ENCODE assay signal across 8 cellular contexts in genomic region chr17:45161288-45162021, GRCh38. TPM values are rescaled to one million over a fixed set of nuclear protein-coding genes. Genes with fewer than 3 reads are reported as not detected.
DNase-seq lines count a peak whose midpoint lies in the region; ATAC-seq and TF ChIP-seq lines count a peak whose summit lies in the region.

Gene HEXIM2 (plus strand): TSS chr17:45161875. CDS start chr17:45162794, 919 bp downstream.

- H3K9me3 ChIP-seq in HUES48 (ENCODE audit: control insufficient read depth, insufficient read depth, low read length) (no peaks in the 10 kb centered on the region), NT2/D1 (ENCODE audit: insufficient read depth, low read length) (no peaks in the 10 kb centered on the region), endodermal cell (ENCODE audit: control insufficient read depth, low read length) (no peaks in the 10 kb centered on the region)

- H3K36me3 Mint-ChIP-seq in Calu3 (ENCODE audit: insufficient read depth, unreplicated experiment): peaks cover 52% of the 10 kb centered on the region
- peaks cover 14% of the 10 kb centered on the region for H3K36me3 Mint-ChIP-seq in endodermal cell (ENCODE audit: low read depth)

- H4K8ac ChIP-seq in mesendoderm (ENCODE audit: low read depth, low read length): peak within 1 kb of the TSS; percentile 87

- no peaks in the 10 kb centered on the region for H3K79me1 ChIP-seq in mesendoderm (ENCODE audit: low read length)

- ATAC-seq in GM21423 (IDR thresholded peaks at IDR 0.05; ENCODE audit: unreplicated experiment): peak; percentile 89

- peak within 1 kb of the TSS; percentile 98 for H3K9ac ChIP-seq in HUES48 (ENCODE audit: low read depth, low read length)
- peak within 1 kb of the TSS; percentile 99 for H3K9ac ChIP-seq in NT2/D1 (ENCODE audit: insufficient read length, low read depth)
- H3K9ac ChIP-seq in endodermal cell (ENCODE audit: extremely low read depth, low read length, poor library complexity, severe bottlenecking): peak within 1 kb of the TSS; percentile 100
- peak within 1 kb of the TSS; percentile 100 for H3K9ac ChIP-seq in mesendoderm (ENCODE audit: low read length)

- peak within 1 kb of the TSS; percentile 97 for H3K4ac ChIP-seq in mesendoderm (ENCODE audit: low read depth, low read length)

- H3K18ac ChIP-seq in mesendoderm (ENCODE audit: low read length): peak within 1 kb of the TSS; percentile 92

- H2BK5ac ChIP-seq in mesendoderm (ENCODE audit: low read length): peak within 1 kb of the TSS; percentile 95

- H2AK5ac ChIP-seq in mesendoderm (ENCODE audit: low read length): peak within 1 kb of the TSS; percentile 80

- WGBS in endodermal cell (ENCODE audit: insufficient coverage in 1 of 2, insufficient read length in 1 of 2), 2 experiments: 0 to 1% methylated on average over 17 to 53 of the region's 53 CpGs
- no CpG with 5 or more reads among the region's 53 CpGs for WGBS in mesendoderm (ENCODE audit: extremely low coverage, insufficient coverage, low lambda C conversion rate)

- H2BK15ac ChIP-seq in mesendoderm (replicated peaks; ENCODE audit: low read depth): no peak within 1 kb of the TSS

- H3K4me3 Mint-ChIP-seq in Calu3 (ENCODE audit: low read depth, unreplicated experiment): peak within 1 kb of the TSS; percentile 91
- peak within 1 kb of the TSS; percentile 91 for H3K4me3 Mint-ChIP-seq in endodermal cell

- H3K4me3 ChIP-seq in HUES48 (ENCODE audit: low read depth, low read length) (peak within 1 kb of the TSS; percentile 89), NT2/D1 (ENCODE audit: insufficient read length, low read depth) (peak within 1 kb of the TSS; percentile 92), endodermal cell (ENCODE audit: low read length) (peak within 1 kb of the TSS; percentile 99), mesendoderm (ENCODE audit: low read length) (peak within 1 kb of the TSS; percentile 86)

- H3K79me2 ChIP-seq in mesendoderm (ENCODE audit: control insufficient read depth, insufficient read depth, low read length): no peaks in the 10 kb centered on the region

- peak within 1 kb of the TSS; percentile 92 for H3K4me2 ChIP-seq in mesendoderm (ENCODE audit: low read length)

- CTCF ChIA-PET in Calu3 (lab: Charles Lee): interaction anchor here (0.8 to 5.1 kb wide), 9 partner anchors 10 to 36 kb away, joined by 3 to 108 read pairs (median 7); partner anchors contain the start of genes ACBD4 and HEXIM1

- H3K4me1 ChIP-seq in HUES48 (ENCODE audit: control insufficient read depth, insufficient read depth, low read length) (peaks cover 18% of the 10 kb centered on the region), NT2/D1 (ENCODE audit: insufficient read depth, insufficient read length) (no peaks in the 10 kb centered on the region), endodermal cell (ENCODE audit: control insufficient read depth, insufficient read depth, low read length) (peaks cover 6% of the 10 kb centered on the region), mesendoderm (ENCODE audit: control insufficient read depth, low read depth, low read length) (peaks cover 7% of the 10 kb centered on the region)

- peak within 1 kb of the TSS; percentile 31 for H2BK120ac ChIP-seq in mesendoderm (ENCODE audit: low read depth, low read length)

- H3K27me3 ChIP-seq in HUES48 (ENCODE audit: control insufficient read depth, insufficient read depth, low read length): no peaks in the 10 kb centered on the region
- no peaks in the 10 kb centered on the region for H3K27me3 ChIP-seq in NT2/D1 (ENCODE audit: insufficient read depth, insufficient read length)
- no peaks in the 10 kb centered on the region for H3K27me3 ChIP-seq in endodermal cell (ENCODE audit: control insufficient read depth, insufficient read depth, low read length, poor library complexity, severe bottlenecking)
- no peaks in the 10 kb centered on the region for H3K27me3 ChIP-seq in mesendoderm (ENCODE audit: insufficient read depth, low read length, poor library complexity)

- H3K36me3 ChIP-seq in HUES48 (ENCODE audit: control insufficient read depth, insufficient read depth, low read length): peaks cover 8% of the 10 kb centered on the region; the same call in 1 of the 2 replicates
- peaks cover 9% of the 10 kb centered on the region for H3K36me3 ChIP-seq in NT2/D1 (ENCODE audit: insufficient read depth, insufficient read length, low read length)
- H3K36me3 ChIP-seq in endodermal cell (ENCODE audit: control insufficient read depth, insufficient read depth, low read length): peaks cover 13% of the 10 kb centered on the region
- H3K36me3 ChIP-seq in mesendoderm (ENCODE audit: control insufficient read depth, insufficient read depth, low read length): no peaks in the 10 kb centered on the region

- no peak for TF ChIP-seq CTCF in Calu3 (IDR thresholded peaks at IDR 0.05; ENCODE audit: unreplicated experiment)
- TF ChIP-seq CTCF in endodermal cell (conservative IDR thresholded peaks at IDR 0.05): no peak

- H3K56ac ChIP-seq in mesendoderm (ENCODE audit: low read length): peak within 1 kb of the TSS; percentile 98

- peak within 1 kb of the TSS; percentile 0 for H4K5ac ChIP-seq in mesendoderm (ENCODE audit: low read length)

- H3K9me3 Mint-ChIP-seq in Calu3 (ENCODE audit: low read depth, unreplicated experiment) (no peaks in the 10 kb centered on the region), endodermal cell (no peaks in the 10 kb centered on the region)

- H3K4me1 Mint-ChIP-seq in Calu3 (ENCODE audit: low read depth, unreplicated experiment) (peaks cover 46% of the 10 kb centered on the region), endodermal cell (peaks cover 25% of the 10 kb centered on the region)

- H3K27ac Mint-ChIP-seq in Calu3 (ENCODE audit: unreplicated experiment) (peak within 1 kb of the TSS; percentile 97), endodermal cell (peak within 1 kb of the TSS; percentile 99)

- no TSS peak for BruUV-seq in Calu3 (replicated peaks; lab: Mats Ljungman, UMichigan)

- no peaks in the 10 kb centered on the region for H3K27me3 Mint-ChIP-seq in Calu3 (ENCODE audit: unreplicated experiment)
- no peaks in the 10 kb centered on the region for H3K27me3 Mint-ChIP-seq in endodermal cell (ENCODE audit: insufficient read depth)

- peak; percentile 100 for DNase-seq in Calu3
- DNase-seq in NT2/D1 (ENCODE audit: low read depth, low spot score): peak; percentile 98
- peak; percentile 96 for DNase-seq in activated CD8-positive, alpha-beta memory T cell treated with anti-CD3 and anti-CD28 coated beads, Interleukin-2, amount 50 U/mL, for 24 hours (ENCODE audit: extremely low read depth)
- peak; percentile 100 for DNase-seq in endodermal cell
- DNase-seq in mesendoderm: peak; percentile 100
- DNase-seq in stimulated activated CD8-positive, alpha-beta memory T cell treated with anti-CD3 and anti-CD28 coated beads, Interleukin-12 subunit alpha, Interleukin-12 subunit beta, amount 100 ng/mL, for 4 hours (ENCODE audit: low read depth): peak; percentile 93

- intact Hi-C loops in Calu3 (cut with micrococcal nuclease; ENCODE audit: unreplicated experiment): no loop called here

- H3K23ac ChIP-seq in mesendoderm (ENCODE audit: low read length): peak within 1 kb of the TSS; percentile 83

- H3K27ac ChIP-seq in HUES48 (ENCODE audit: low read depth, low read length) (peak within 1 kb of the TSS; percentile 98), endodermal cell (ENCODE audit: low read depth, low read length) (peak within 1 kb of the TSS; percentile 97), mesendoderm (ENCODE audit: low read depth, low read length) (peak within 1 kb of the TSS; percentile 96)

RNA-seq across cellular contexts. Expression of gene HEXIM2, which starts in this region (rescaled TPM):
- total RNA-seq in Calu3 (2022) (16.3 and 17.1 TPM in 2 replicates), endodermal cell (10 to 100 TPM; 12.9 to 13.1 TPM)
- polyA plus RNA-seq in endodermal cell (2013, experiment 1 of 2): 8.6 TPM
- 7.7 TPM for polyA plus RNA-seq in endodermal cell (2013, experiment 2 of 2)
- polyA plus RNA-seq in mesendoderm (2013, experiment 1 of 2): 3.4 TPM
- polyA plus RNA-seq in mesendoderm (2013, experiment 2 of 2): 3.0 TPM

Comparison
In these comparisons a context has a peak if more than half of its experiments do, and no peak if none do; other contexts are left out.
1. Peak in every context shown above with its lines: DNase-seq, ATAC-seq, H3K4me3 ChIP-seq and H3K27ac ChIP-seq.